10 cellular contexts compared by ENCODE assay signal in genomic region chr7:36388423-36388822, GRCh38. TPM values are rescaled to one million over a fixed set of nuclear protein-coding genes. Genes with fewer than 3 reads are reported as not detected.
DNase-seq lines count a peak whose midpoint lies in the region; ATAC-seq and TF ChIP-seq lines count a peak whose summit lies in the region.
"Had no signal": no experiment of that assay in that cellular context is flagged by ENCODE, and none has a peak within 500 bp of the region (broad histone marks: within the 10 kb centered on the region; RNA-seq: fewer than 3 reads in every experiment).

No MANE protein-coding gene starts in this region.

- H3K9me3 ChIP-seq in DND-41 (ENCODE audit: insufficient read depth, low read length, severe bottlenecking) (no peaks in the 10 kb centered on the region), Peyer's patch (no peaks in the 10 kb centered on the region)

- peaks cover 38% of the 10 kb centered on the region for H3K79me2 ChIP-seq in DND-41 (ENCODE audit: insufficient read depth, low read length)

- H3K4me1 ChIP-seq in DND-41 (ENCODE audit: insufficient read depth, low read length) (peaks cover 32% of the 10 kb centered on the region), Peyer's patch (peaks cover 0 to 14% (median 8%) of the 10 kb centered on the region in 4 donors), rectal smooth muscle tissue (ENCODE audit: control insufficient read depth, insufficient read depth, low read length) (peaks cover 5% of the 10 kb centered on the region)

- H3K27ac ChIP-seq in DND-41 (ENCODE audit: low read length) (no peak overlapping the region), Peyer's patch (peak overlapping the region in 3 of 4 donors; percentile 44 to 76 (median 64)), rectal smooth muscle tissue (ENCODE audit: low read depth, low read length) (peak overlapping the region; percentile 30)

- DNase-seq in DND-41 (no peak), Peyer's patch (no peak), DMS79 treated with DMSO at 0.1 percent for 48 hours (lab: John Stamatoyannopoulos, UW) (no peak), SKM-1 treated with dmso at 0.1 percent for 144 hours (lab: John Stamatoyannopoulos, UW; ENCODE audit: unreplicated experiment) (no peak), dermis blood vessel endothelial cell (no peak)
- DNase-seq: IMR-90, NCI-H510A treated with DMSO at 0.1 percent for 48 hours had no signal

- ATAC-seq in DND-41 (ENCODE audit: insufficient read depth, low read depth), result no peak
- ATAC-seq in esophagus mucosa, result peak; percentile 4
- ATAC-seq in HG02798 (IDR thresholded peaks at IDR 0.05; ENCODE audit: poor library complexity, unreplicated experiment), result no peak

- H3K36me3 ChIP-seq in DND-41 (ENCODE audit: insufficient read depth, low read length) (peaks cover 11% of the 10 kb centered on the region; the same call in 1 of the 2 replicates), Peyer's patch (no peaks in the 10 kb centered on the region), rectal smooth muscle tissue (ENCODE audit: control insufficient read depth, insufficient read depth, low read length) (no peaks in the 10 kb centered on the region)

- no peak overlapping the region for H3K9ac ChIP-seq in DND-41 (ENCODE audit: low read depth, low read length)
- H3K9ac ChIP-seq in rectal smooth muscle tissue (ENCODE audit: low read length), result no peak overlapping the region

- TF ChIP-seq POLR2A in Peyer's patch (IDR thresholded peaks at IDR 0.05), result no peak

- peaks cover 16% of the 10 kb centered on the region for H4K20me1 ChIP-seq in DND-41 (ENCODE audit: insufficient read depth, low read length)

- H2AFZ ChIP-seq in DND-41 (ENCODE audit: low read depth, low read length), result peak overlapping the region; percentile 81

- TF ChIP-seq CTCF in DND-41 (IDR thresholded peaks at IDR 0.05; ENCODE audit: borderline replicate concordance, extremely low read depth, low read length, poor library complexity, severe bottlenecking) (no peak), Peyer's patch (IDR thresholded peaks at IDR 0.05) (no peak)

- H3K27me3 ChIP-seq in DND-41 (ENCODE audit: insufficient read depth, low read length, poor library complexity) (no peaks in the 10 kb centered on the region), Peyer's patch (no peaks in the 10 kb centered on the region), rectal smooth muscle tissue (ENCODE audit: control insufficient read depth, insufficient read depth, low read length) (no peaks in the 10 kb centered on the region)

- no peak overlapping the region for H3K4me2 ChIP-seq in DND-41 (ENCODE audit: insufficient read depth, low read length)

- H3K4me3 ChIP-seq in DND-41 (ENCODE audit: low read depth in 1 of 2, low read length in 2 of 2), result no peak overlapping the region
- no peak overlapping the region for H3K4me3 ChIP-seq in Peyer's patch
- H3K4me3 ChIP-seq in rectal smooth muscle tissue (ENCODE audit: low read length), result no peak overlapping the region

RNA-seq across cellular contexts. Expression of gene ANLN, which starts 1.2 kb away (rescaled TPM):
- 10 to 100 TPM in 2 of 4 donors, 1 to 10 TPM in 2; 5.0 to 43.7 (median 11.2) TPM for total RNA-seq in Peyer's patch
- 43.2 TPM for total RNA-seq in esophagus mucosa
- total RNA-seq in dermis blood vessel endothelial cell, result 21.6 and 95.5 TPM in 2 replicates
